16 cellular contexts compared by ENCODE assay signal in the genomic region with DNA sequence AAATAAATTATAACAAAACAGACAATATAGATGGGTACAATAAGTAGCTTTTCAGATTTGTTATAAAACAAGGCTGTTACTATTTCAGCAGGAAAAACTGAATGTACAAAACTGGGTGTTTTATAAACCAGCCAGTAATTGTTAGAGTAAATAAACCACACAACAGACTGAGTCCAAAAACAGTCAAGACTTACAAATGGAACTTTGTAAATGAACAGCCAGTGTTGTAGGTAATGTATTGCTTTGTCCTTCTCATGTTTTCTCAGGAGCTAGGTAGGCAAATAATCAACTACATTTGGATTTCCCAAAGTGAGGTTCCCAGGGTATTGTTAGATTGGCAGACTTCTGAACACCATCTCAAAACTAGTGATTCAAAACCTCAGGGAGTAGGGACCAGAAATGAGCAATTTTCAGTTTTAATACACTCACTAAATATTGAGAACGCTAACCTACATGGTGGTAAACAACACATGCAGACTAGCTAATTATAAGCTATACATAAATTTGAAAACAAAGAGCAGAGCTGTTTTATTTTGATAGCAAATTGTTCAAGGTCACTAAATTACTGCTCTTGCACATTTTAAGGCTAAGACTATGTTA. TPM values are rescaled to one million over a fixed set of nuclear protein-coding genes. Genes with fewer than 3 reads are reported as not detected.
A peak's percentile ranks its signal among the peaks of the same experiment; 100 is the strongest.
DNase-seq lines count a peak whose midpoint lies in the region; ATAC-seq, FAIRE-seq and TF ChIP-seq lines count a peak whose summit lies in the region.
"Had no signal": no experiment of that assay in that cellular context is flagged by ENCODE, and none has a peak within 500 bp of the region (broad histone marks: within the 10 kb centered on the region; RNA-seq: fewer than 3 reads in every experiment).

No MANE protein-coding gene starts in this region.

- no peak for DNase-seq in activated naive CD8-positive, alpha-beta T cell treated with anti-CD3 and anti-CD28 coated beads, Interleukin-2, amount 50 U/mL, for 24 hours
- DNase-seq in activated naive CD8-positive, alpha-beta T cell treated with anti-CD3 and anti-CD28 coated beads for 36 hours: no peak
- no peak for DNase-seq in H54 (ENCODE audit: insufficient read length, low spot score)
- no peak for DNase-seq in astrocyte (ENCODE audit: low read depth)
- DNase-seq in NCI-H345 (lab: John Stamatoyannopoulos, UW): no peak
- no peak for DNase-seq in iPS-NIHi7 (ENCODE audit: extremely low spot score)
- no peak for DNase-seq in activated gamma-delta T cell treated with Interleukin-2 at 50 U/mL for 16 hours
- DNase-seq: COR-L47; effector CD8-positive, alpha-beta T cell; GDM1; stimulated activated naive CD4-positive, alpha-beta T cell; uterus had no signal

- peaks cover 25% of the 10 kb centered on the region for H3K79me2 ChIP-seq in astrocyte (ENCODE audit: insufficient read depth, low read length)

- no peaks in the 10 kb centered on the region for H3K27me3 ChIP-seq in astrocyte (ENCODE audit: insufficient read depth, low read length)
- H3K27me3 ChIP-seq: neural progenitor cell, SJSA1, uterus had no signal

- H3K36me3 ChIP-seq in astrocyte (ENCODE audit: insufficient read depth, low read length): no peaks in the 10 kb centered on the region
- H3K36me3 ChIP-seq: uterus had no signal

- no peak overlapping the region for H3K4me3 Mint-ChIP-seq in activated naive CD8-positive, alpha-beta T cell treated with anti-CD3 and anti-CD28 coated beads, Interleukin-2, amount 50 U/mL, for 24 hours
- H3K4me3 Mint-ChIP-seq in activated naive CD8-positive, alpha-beta T cell treated with anti-CD3 and anti-CD28 coated beads for 36 hours: no peak overlapping the region
- H3K4me3 Mint-ChIP-seq in astrocyte (ENCODE audit: unreplicated experiment): no peak overlapping the region
- H3K4me3 Mint-ChIP-seq in stimulated activated memory B cell treated with anti-CD40 and anti-IgM and Interleukin-4, amounts not matched to agents 10 μg/mL and 1 μg/mL and 100 μg/mL, for 72 hours: no peak overlapping the region
- H3K4me3 Mint-ChIP-seq: brain, neural progenitor cell had no signal

- no peak overlapping the region for H2AFZ ChIP-seq in astrocyte (ENCODE audit: low read depth, low read length)
- H2AFZ ChIP-seq: neural progenitor cell had no signal

- H3K4me2 ChIP-seq in astrocyte (ENCODE audit: low read length): no peak overlapping the region
- H3K4me2 ChIP-seq: neural progenitor cell had no signal

- H3K4me3 ChIP-seq in astrocyte (ENCODE audit: insufficient read depth, low read depth, low read length): no peak overlapping the region
- H3K4me3 ChIP-seq: neural progenitor cell, SJSA1, uterus had no signal

- H3K27ac ChIP-seq in astrocyte (ENCODE audit: low read depth, low read length): no peak overlapping the region
- H3K27ac ChIP-seq: neural progenitor cell, SJSA1, uterus had no signal

- peaks cover 46% of the 10 kb centered on the region for H3K36me3 Mint-ChIP-seq in activated naive CD8-positive, alpha-beta T cell treated with anti-CD3 and anti-CD28 coated beads, Interleukin-2, amount 50 U/mL, for 24 hours (ENCODE audit: low read depth)
- peaks cover 60% of the 10 kb centered on the region for H3K36me3 Mint-ChIP-seq in activated naive CD8-positive, alpha-beta T cell treated with anti-CD3 and anti-CD28 coated beads for 36 hours
- peaks cover 32% of the 10 kb centered on the region for H3K36me3 Mint-ChIP-seq in astrocyte (ENCODE audit: low read depth, unreplicated experiment)
- H3K36me3 Mint-ChIP-seq in stimulated activated memory B cell treated with anti-CD40 and anti-IgM and Interleukin-4, amounts not matched to agents 10 μg/mL and 1 μg/mL and 100 μg/mL, for 72 hours: peaks cover 77% of the 10 kb centered on the region

- H3K9ac ChIP-seq in astrocyte (ENCODE audit: low read length): no peak overlapping the region
- H3K9ac ChIP-seq: neural progenitor cell had no signal

- H3K27me3 Mint-ChIP-seq in activated naive CD8-positive, alpha-beta T cell treated with anti-CD3 and anti-CD28 coated beads, Interleukin-2, amount 50 U/mL, for 24 hours: no peaks in the 10 kb centered on the region
- no peaks in the 10 kb centered on the region for H3K27me3 Mint-ChIP-seq in activated naive CD8-positive, alpha-beta T cell treated with anti-CD3 and anti-CD28 coated beads for 36 hours
- no peaks in the 10 kb centered on the region for H3K27me3 Mint-ChIP-seq in astrocyte (ENCODE audit: low read depth, unreplicated experiment)
- H3K27me3 Mint-ChIP-seq in stimulated activated memory B cell treated with anti-CD40 and anti-IgM and Interleukin-4, amounts not matched to agents 10 μg/mL and 1 μg/mL and 100 μg/mL, for 72 hours: no peaks in the 10 kb centered on the region
- H3K27me3 Mint-ChIP-seq: brain had no signal

- peaks cover 40% of the 10 kb centered on the region for H3K4me1 Mint-ChIP-seq in activated naive CD8-positive, alpha-beta T cell treated with anti-CD3 and anti-CD28 coated beads, Interleukin-2, amount 50 U/mL, for 24 hours
- peaks cover 40% of the 10 kb centered on the region for H3K4me1 Mint-ChIP-seq in activated naive CD8-positive, alpha-beta T cell treated with anti-CD3 and anti-CD28 coated beads for 36 hours
- H3K4me1 Mint-ChIP-seq in astrocyte (ENCODE audit: low read depth, unreplicated experiment): no peaks in the 10 kb centered on the region
- H3K4me1 Mint-ChIP-seq in stimulated activated memory B cell treated with anti-CD40 and anti-IgM and Interleukin-4, amounts not matched to agents 10 μg/mL and 1 μg/mL and 100 μg/mL, for 72 hours: peaks cover 42% of the 10 kb centered on the region
- H3K4me1 Mint-ChIP-seq: brain, neural progenitor cell had no signal

- FAIRE-seq in H54 (lab: Jason Lieb, UNC) (peak; percentile 74), astrocyte (lab: Jason Lieb, UNC) (peak; percentile 32)

- H3K27ac Mint-ChIP-seq in activated naive CD8-positive, alpha-beta T cell treated with anti-CD3 and anti-CD28 coated beads, Interleukin-2, amount 50 U/mL, for 24 hours: peak overlapping the region; percentile 40
- no peak overlapping the region for H3K27ac Mint-ChIP-seq in activated naive CD8-positive, alpha-beta T cell treated with anti-CD3 and anti-CD28 coated beads for 36 hours
- no peak overlapping the region for H3K27ac Mint-ChIP-seq in astrocyte (ENCODE audit: unreplicated experiment)
- peak overlapping the region; percentile 45 for H3K27ac Mint-ChIP-seq in stimulated activated memory B cell treated with anti-CD40 and anti-IgM and Interleukin-4, amounts not matched to agents 10 μg/mL and 1 μg/mL and 100 μg/mL, for 72 hours
- H3K27ac Mint-ChIP-seq: neural progenitor cell had no signal

- TF ChIP-seq CTCF in astrocyte (IDR thresholded peaks at IDR 0.05; ENCODE audit: insufficient read depth, low read depth, low read length): no peak

- peaks cover 4% of the 10 kb centered on the region for H3K9me3 Mint-ChIP-seq in activated naive CD8-positive, alpha-beta T cell treated with anti-CD3 and anti-CD28 coated beads, Interleukin-2, amount 50 U/mL, for 24 hours
- peaks cover 28% of the 10 kb centered on the region for H3K9me3 Mint-ChIP-seq in activated naive CD8-positive, alpha-beta T cell treated with anti-CD3 and anti-CD28 coated beads for 36 hours
- peaks cover 10% of the 10 kb centered on the region for H3K9me3 Mint-ChIP-seq in astrocyte (ENCODE audit: unreplicated experiment)
- peaks cover 16% of the 10 kb centered on the region for H3K9me3 Mint-ChIP-seq in stimulated activated memory B cell treated with anti-CD40 and anti-IgM and Interleukin-4, amounts not matched to agents 10 μg/mL and 1 μg/mL and 100 μg/mL, for 72 hours

- TF ChIP-seq POLR2A in H54 (IDR thresholded peaks at IDR 0.05; ENCODE audit: low read depth, low read length): no peak

- ATAC-seq in activated naive CD8-positive, alpha-beta T cell treated with anti-CD3 and anti-CD28 coated beads, Interleukin-2, amount 50 U/mL, for 24 hours: no peak
- no peak for ATAC-seq in stimulated activated memory B cell treated with anti-CD40 and anti-IgM and Interleukin-4, amounts not matched to agents 10 μg/mL and 1 μg/mL and 100 μg/mL, for 72 hours

- H3K4me1 ChIP-seq in astrocyte (ENCODE audit: insufficient read depth, low read length): no peaks in the 10 kb centered on the region
- H3K4me1 ChIP-seq: neural progenitor cell, SJSA1, uterus had no signal

- no peaks in the 10 kb centered on the region for H3K9me3 ChIP-seq in astrocyte (ENCODE audit: insufficient read depth, low read depth, low read length)
- H3K9me3 ChIP-seq: SJSA1, uterus had no signal

- H4K20me1 ChIP-seq in astrocyte (ENCODE audit: insufficient read depth, low read length): peaks cover 22% of the 10 kb centered on the region

RNA-seq across cellular contexts. Expression of gene HERPUD2, which starts 36.2 kb away (rescaled TPM):
- total RNA-seq in activated naive CD8-positive, alpha-beta T cell treated with anti-CD3 and anti-CD28 coated beads for 36 hours: 10 to 100 TPM; 19.1 to 21.3 TPM
- 28.0 and 29.7 TPM in 2 replicates for total RNA-seq in astrocyte

Comparison
In these comparisons a context has a peak if more than half of its experiments do, and no peak if none do; other contexts are left out.
1. H3K27ac Mint-ChIP-seq: peak in activated naive CD8-positive, alpha-beta T cell treated with anti-CD3 and anti-CD28 coated beads, Interleukin-2, amount 50 U/mL, for 24 hours (single experiment) and stimulated activated memory B cell treated with anti-CD40 and anti-IgM and Interleukin-4, amounts not matched to agents 10 μg/mL and 1 μg/mL and 100 μg/mL, for 72 hours (single experiment); none in activated naive CD8-positive, alpha-beta T cell treated with anti-CD3 and anti-CD28 coated beads for 36 hours (single experiment) and astrocyte (single experiment).